Comparison of ENCODE assay signal across 8 cellular contexts in genomic region chr1:17629046-17629445, GRCh38.
A peak's percentile ranks its signal among the peaks of the same experiment; 100 is the strongest.
DNase-seq lines count a peak whose midpoint lies in the region; ATAC-seq and TF ChIP-seq lines count a peak whose summit lies in the region.
"Not testable (repeated sequence)": the region's sequence is repeated elsewhere in the genome, so short reads cannot be mapped to it uniquely, and the experiment has no call there.

No MANE protein-coding gene starts in this region.

- H3K36me3 ChIP-seq in gastroesophageal sphincter (peaks cover 0 to 100% of the 10 kb centered on the region in 2 donors), skeletal muscle tissue (ENCODE audit: control insufficient read depth in 3 of 3, insufficient read depth in 3 of 3, low read length in 3 of 3) (peaks cover 64 to 73% (median 72%) of the 10 kb centered on the region in 3 donors), thoracic aorta (peaks cover 71% of the 10 kb centered on the region), vagina (peaks cover 0 to 47% of the 10 kb centered on the region in 2 donors)
- not testable (repeated sequence) for H3K36me3 ChIP-seq in neutrophil

- peaks cover 82% of the 10 kb centered on the region for H3K4me1 Mint-ChIP-seq in CD14-positive monocyte

- H3K9ac ChIP-seq in skeletal muscle tissue (ENCODE audit: low read depth in 1 of 3, low read length in 3 of 3): not testable (repeated sequence)

- H3K27ac ChIP-seq in coronary artery: peak overlapping the region; percentile 95 to 98
- peak overlapping the region in 3 of 4 donors; percentile 45 to 74 (median 72) for H3K27ac ChIP-seq in gastroesophageal sphincter
- H3K27ac ChIP-seq in layer of hippocampus (ENCODE audit: low read depth, low read length): peak overlapping the region; percentile 58
- peak overlapping the region; percentile 78 for H3K27ac ChIP-seq in neutrophil
- peak overlapping the region; percentile 67 for H3K27ac ChIP-seq in skeletal muscle tissue (ENCODE audit: low read depth, low read length)
- H3K27ac ChIP-seq in thoracic aorta: peak overlapping the region; percentile 66 to 91
- H3K27ac ChIP-seq in vagina: peak overlapping the region; percentile 88

- not testable (repeated sequence) for ATAC-seq in gastroesophageal sphincter; thoracic aorta (ENCODE audit: insufficient number of reproducible peaks, low FRiP score, low read depth)

- peak overlapping the region; percentile 96 to 100 (median 99) for H3K27ac Mint-ChIP-seq in CD14-positive monocyte

- intact Hi-C loops in CD14-positive monocyte (cut with micrococcal nuclease); vagina (cut with DNase I): not testable (repeated sequence)

- H3K4me3 ChIP-seq in coronary artery; gastroesophageal sphincter; neutrophil (ENCODE audit: low read depth in 1 of 2, low read length in 1 of 2); skeletal muscle tissue (ENCODE audit: low read length in 3 of 3); thoracic aorta; vagina: not testable (repeated sequence)

- H3K4me1 ChIP-seq in gastroesophageal sphincter (peaks cover 5 to 44% (median 11%) of the 10 kb centered on the region in 3 donors), neutrophil (ENCODE audit: control insufficient read depth in 1 of 2, insufficient read depth in 1 of 2, low read depth in 1 of 2, low read length in 1 of 2) (peaks cover 22 to 24% of the 10 kb centered on the region in 2 experiments), skeletal muscle tissue (ENCODE audit: control insufficient read depth in 3 of 3, insufficient read depth in 3 of 3, low read length in 3 of 3) (peaks cover 27 to 50% (median 32%) of the 10 kb centered on the region in 3 donors), thoracic aorta (ENCODE audit: control insufficient read depth in 1 of 2, low read depth in 2 of 2) (peaks cover 64 to 93% of the 10 kb centered on the region in 2 donors), vagina (peaks cover 27% of the 10 kb centered on the region)

- 67% methylated on average over 1 to 3 of the region's 5 CpGs for WGBS in gastroesophageal sphincter (ENCODE audit: low coverage in 1 of 2), 2 donors

- TF ChIP-seq POLR2A in gastroesophageal sphincter (IDR thresholded peaks at IDR 0.05); vagina (IDR thresholded peaks at IDR 0.05): not testable (repeated sequence)

- not testable (repeated sequence) for TF ChIP-seq CTCF in CD14-positive monocyte (IDR thresholded peaks at IDR 0.05); coronary artery (IDR thresholded peaks at IDR 0.05); gastroesophageal sphincter (IDR thresholded peaks at IDR 0.05); neutrophil (IDR thresholded peaks at IDR 0.05); thoracic aorta (IDR thresholded peaks at IDR 0.05); vagina (IDR thresholded peaks at IDR 0.05)

- H3K27me3 Mint-ChIP-seq in CD14-positive monocyte (ENCODE audit: low read depth in 3 of 3): not testable (repeated sequence)

- H3K4me3 Mint-ChIP-seq in CD14-positive monocyte: not testable (repeated sequence)

- not testable (repeated sequence) for DNase-seq in CD14-positive monocyte (ENCODE audit: low spot score); coronary artery (ENCODE audit: low spot score); thoracic aorta (ENCODE audit: low spot score); vagina (ENCODE audit: extremely low spot score in 2 of 2)

- not testable (repeated sequence) for H3K9me3 ChIP-seq in gastroesophageal sphincter; neutrophil; skeletal muscle tissue (ENCODE audit: control insufficient read depth in 3 of 3, low read length in 3 of 3); thoracic aorta; vagina

- H3K9me3 Mint-ChIP-seq in CD14-positive monocyte: not testable (repeated sequence)

- not testable (repeated sequence) for TF ChIP-seq EP300 in gastroesophageal sphincter (IDR thresholded peaks at IDR 0.05)

- peaks cover 80 to 95% of the 10 kb centered on the region in 2 donors for H3K36me3 Mint-ChIP-seq in CD14-positive monocyte

- H3K27me3 ChIP-seq in gastroesophageal sphincter; layer of hippocampus (ENCODE audit: control insufficient read depth, insufficient read depth, low read length); neutrophil; skeletal muscle tissue (ENCODE audit: control insufficient read depth in 3 of 3, insufficient read depth in 3 of 3, low read length in 3 of 3); thoracic aorta (replicated peaks; ENCODE audit: insufficient read depth); vagina: not testable (repeated sequence)
